In the genomic region with DNA sequence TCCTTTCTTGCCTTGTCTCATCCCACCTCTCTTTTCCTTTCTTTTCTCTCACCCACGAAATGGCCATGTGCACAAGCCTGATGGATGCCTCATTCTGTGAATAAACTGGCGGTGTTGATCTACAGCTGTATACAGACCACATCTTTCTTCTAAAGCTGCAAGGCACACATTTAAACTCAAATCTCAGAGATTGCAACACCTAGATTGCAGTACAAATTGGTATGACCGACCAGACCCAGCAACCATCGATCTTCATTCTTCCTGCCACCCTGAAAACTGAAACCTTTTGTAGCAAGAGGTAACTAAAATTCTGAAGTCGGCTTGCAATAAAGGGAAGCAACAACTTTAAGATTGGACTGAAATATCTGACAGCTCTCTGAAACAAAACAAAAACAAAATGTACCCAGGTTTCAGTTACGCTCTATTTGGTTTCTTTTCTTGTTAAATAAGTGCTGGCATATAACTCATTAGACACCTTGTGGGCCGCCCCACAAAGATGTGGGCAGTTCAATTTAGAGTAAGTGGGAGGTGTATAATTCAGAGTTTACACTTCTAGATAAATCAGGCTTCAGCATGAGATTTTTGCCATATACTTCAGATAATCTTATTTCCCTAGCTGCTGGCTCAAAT, we compare ENCODE assay signal across 26 cellular contexts.
"Had no signal": no experiment of that assay in that cellular context is flagged by ENCODE, and none has a peak within 500 bp of the region (broad histone marks: within the 10 kb centered on the region; RNA-seq: fewer than 3 reads in every experiment).

No MANE protein-coding gene starts in this region.

- H3K9me3 Mint-ChIP-seq: dendritic cell treated with granulocyte-macrophage colony-stimulating factor and Interleukin-4, amounts not matched to agents 40 ng/mL and 50 ng/mL, for 4 days; nephron had no signal

- H3K4me1 Mint-ChIP-seq: activated T-helper 17 cell treated with anti-CD3 and anti-CD28 coated beads, Interleukin-2, amount 50 U/mL, for 72 hours; memory B cell; stimulated activated memory B cell treated with anti-CD40 and anti-IgM and Interleukin-4, amounts not matched to agents 10 μg/mL and 1 μg/mL and 100 μg/mL, for 72 hours had no signal

- H3K4me1 ChIP-seq: adrenal gland, ascending aorta, sigmoid colon, vagina had no signal

- H3K36me3 Mint-ChIP-seq: activated naive CD8-positive, alpha-beta T cell; memory B cell; stimulated activated memory B cell treated with anti-CD40 and anti-IgM and Interleukin-4, amounts not matched to agents 10 μg/mL and 1 μg/mL and 100 μg/mL, for 72 hours had no signal

- H3K9me3 ChIP-seq: adrenal gland, ascending aorta, sigmoid colon, vagina had no signal

- H3K27me3 Mint-ChIP-seq: activated naive CD8-positive, alpha-beta T cell; activated T-cell treated with anti-CD3 and anti-CD28 coated beads, Interleukin-2, amount 50 U/mL, for 24 hours; activated T-helper 17 cell treated with anti-CD3 and anti-CD28 coated beads, Interleukin-2, amount 50 U/mL, for 72 hours; dendritic cell treated with granulocyte-macrophage colony-stimulating factor and Interleukin-4, amounts not matched to agents 40 ng/mL and 50 ng/mL, for 4 days; memory B cell; stimulated activated memory B cell treated with anti-CD40 and anti-IgM and Interleukin-4, amounts not matched to agents 10 μg/mL and 1 μg/mL and 100 μg/mL, for 72 hours had no signal

- H3K36me3 ChIP-seq: adrenal gland, ascending aorta, brain microvascular endothelial cell, sigmoid colon, vagina, WERI-Rb-1 had no signal

- H3K4me3 ChIP-seq: adrenal gland, ascending aorta, sigmoid colon, smooth muscle cell, vagina had no signal

- H3K4me3 Mint-ChIP-seq: activated CD8-positive, alpha-beta T cell treated with anti-CD3 and anti-CD28 coated beads, Interleukin-2, amount 10 ng/mL, durations not matched to agents 7 days and 5 days; activated naive CD8-positive, alpha-beta T cell; activated T-cell treated with anti-CD3 and anti-CD28 coated beads, Interleukin-2, amount 50 U/mL, for 24 hours; activated T-helper 17 cell treated with anti-CD3 and anti-CD28 coated beads, Interleukin-2, amount 50 U/mL, for 72 hours; dendritic cell treated with granulocyte-macrophage colony-stimulating factor and Interleukin-4, amounts not matched to agents 40 ng/mL and 50 ng/mL, for 4 days; memory B cell; nephron; stimulated activated memory B cell treated with anti-CD40 and anti-IgM and Interleukin-4, amounts not matched to agents 10 μg/mL and 1 μg/mL and 100 μg/mL, for 72 hours had no signal

- H3K27ac ChIP-seq: adrenal gland, ascending aorta, brain microvascular endothelial cell, sigmoid colon, vagina, WERI-Rb-1 had no signal

- H3K4me2 ChIP-seq: smooth muscle cell had no signal

- DNase-seq: activated CD4-positive, alpha-beta T cell treated with anti-CD3 and anti-CD28 coated beads for 1 hour; activated CD4-positive, alpha-beta T cell treated with anti-CD3 and anti-CD28 coated beads, Interleukin-2, amount 50 U/mL, for 1 hour; activated CD8-positive, alpha-beta T cell treated with anti-CD3 and anti-CD28 coated beads, Interleukin-2, amount 10 ng/mL, durations not matched to agents 7 days and 5 days; activated naive CD4-positive, alpha-beta T cell; activated T-cell treated with anti-CD3 and anti-CD28 coated beads, Interleukin-2, amount 50 U/mL, for 24 hours; adrenal gland; brain microvascular endothelial cell; effector CD4-positive, alpha-beta T cell; hypothalamus; nucleus accumbens; posterior cingulate gyrus; sigmoid colon; stimulated activated CD4-positive, alpha-beta T cell treated with anti-CD3 and anti-CD28 coated beads, Interleukin-15, amount 100 ng/mL, for 24 hours; trophoblast cell; WERI-Rb-1 had no signal

- H3K27ac Mint-ChIP-seq: activated CD8-positive, alpha-beta T cell treated with anti-CD3 and anti-CD28 coated beads, Interleukin-2, amount 10 ng/mL, durations not matched to agents 7 days and 5 days; activated naive CD8-positive, alpha-beta T cell; activated T-cell treated with anti-CD3 and anti-CD28 coated beads, Interleukin-2, amount 50 U/mL, for 24 hours; activated T-helper 17 cell treated with anti-CD3 and anti-CD28 coated beads, Interleukin-2, amount 50 U/mL, for 72 hours; dendritic cell treated with granulocyte-macrophage colony-stimulating factor and Interleukin-4, amounts not matched to agents 40 ng/mL and 50 ng/mL, for 4 days; memory B cell; nephron; stimulated activated memory B cell treated with anti-CD40 and anti-IgM and Interleukin-4, amounts not matched to agents 10 μg/mL and 1 μg/mL and 100 μg/mL, for 72 hours had no signal

- FAIRE-seq: endometrium, frontal cortex had no signal

- H3K27me3 ChIP-seq: adrenal gland, ascending aorta, brain microvascular endothelial cell, sigmoid colon, vagina had no signal
